ENCODE assay signal across 24 cellular contexts in the genomic region with DNA sequence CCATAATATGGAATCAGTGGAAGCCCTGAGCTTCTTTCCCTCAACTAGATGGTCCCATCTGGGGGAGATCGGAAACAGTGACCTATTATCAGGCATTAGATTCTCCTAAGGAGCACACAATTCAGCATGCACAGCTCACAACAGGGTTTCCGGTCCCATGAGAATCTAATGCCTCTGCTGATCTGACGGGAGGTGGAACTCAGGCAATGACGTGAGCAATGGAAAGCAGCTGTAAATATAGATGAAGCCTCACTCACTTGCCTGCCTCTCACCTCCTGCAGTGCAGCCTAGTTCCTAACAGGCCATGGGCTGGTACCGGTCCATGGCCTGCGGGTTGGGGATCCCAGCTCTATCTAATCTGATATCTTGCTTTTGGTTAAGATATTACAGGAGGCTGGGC.
"Had no signal": no experiment of that assay in that cellular context is flagged by ENCODE, and none has a peak within 500 bp of the region (broad histone marks: within the 10 kb centered on the region; RNA-seq: fewer than 3 reads in every experiment).

No MANE protein-coding gene starts in this region.

- H3K36me3 ChIP-seq: ascending aorta, breast epithelium, cardiac muscle cell, colonic mucosa, heart left ventricle had no signal

- DNase-seq: activated CD4-positive, alpha-beta memory T cell treated with anti-CD3 and anti-CD28 coated beads, Interleukin-2, amount 10 ng/mL, durations not matched to agents 7 days and 5 days; activated CD4-positive, alpha-beta T cell treated with anti-CD3 and anti-CD28 coated beads for 1 hour; activated CD4-positive, alpha-beta T cell treated with anti-CD3 and anti-CD28 coated beads for 4 hours; activated CD4-positive, alpha-beta T cell treated with anti-CD3 and anti-CD28 coated beads, Interleukin-2, amount 10 ng/mL, durations not matched to agents 7 days and 5 days; activated CD4-positive, alpha-beta T cell treated with anti-CD3 and anti-CD28 coated beads, Interleukin-2, amount 50 U/mL, for 4 hours; activated CD8-positive, alpha-beta memory T cell treated with anti-CD3 and anti-CD28 coated beads, Interleukin-2, amount 50 U/mL, for 48 hours; activated gamma-delta T cell; activated naive CD4-positive, alpha-beta T cell; activated naive CD4-positive, alpha-beta T cell treated with anti-CD3 and anti-CD28 coated beads, Interleukin-2, amount 10 ng/mL, durations not matched to agents 7 days and 5 days; activated naive CD8-positive, alpha-beta T cell treated with anti-CD3 and anti-CD28 coated beads, Interleukin-2, amount 10 ng/mL, durations not matched to agents 7 days and 5 days; activated T-cell treated with anti-CD3 and anti-CD28 coated beads for 4 hours; activated T-cell treated with anti-CD3 and anti-CD28 coated beads, Interleukin-2, amount 50 U/mL, for 24 hours; activated T-cell treated with anti-CD3 and anti-CD28 coated beads, Interleukin-2, amount 50 U/mL, for 72 hours; central memory CD4-positive, alpha-beta T cell; cerebellar nuclear complex; colonic mucosa; effector CD8-positive, alpha-beta T cell; foreskin fibroblast; heart left ventricle; T-helper 2 cell had no signal

- H3K4me3 ChIP-seq: ascending aorta, breast epithelium, cardiac muscle cell, colonic mucosa, heart left ventricle had no signal

- H3K4me1 ChIP-seq: ascending aorta, breast epithelium, colonic mucosa, heart left ventricle had no signal

- H3K27me3 ChIP-seq: ascending aorta, breast epithelium, cardiac muscle cell, colonic mucosa, heart left ventricle had no signal

- H3K27ac ChIP-seq: ascending aorta, breast epithelium, cardiac muscle cell, colonic mucosa, heart left ventricle, VCaP had no signal

- H3K9me3 ChIP-seq: colonic mucosa had no signal
